ENCODE assay signal across 1 cellular context in the genomic region with DNA sequence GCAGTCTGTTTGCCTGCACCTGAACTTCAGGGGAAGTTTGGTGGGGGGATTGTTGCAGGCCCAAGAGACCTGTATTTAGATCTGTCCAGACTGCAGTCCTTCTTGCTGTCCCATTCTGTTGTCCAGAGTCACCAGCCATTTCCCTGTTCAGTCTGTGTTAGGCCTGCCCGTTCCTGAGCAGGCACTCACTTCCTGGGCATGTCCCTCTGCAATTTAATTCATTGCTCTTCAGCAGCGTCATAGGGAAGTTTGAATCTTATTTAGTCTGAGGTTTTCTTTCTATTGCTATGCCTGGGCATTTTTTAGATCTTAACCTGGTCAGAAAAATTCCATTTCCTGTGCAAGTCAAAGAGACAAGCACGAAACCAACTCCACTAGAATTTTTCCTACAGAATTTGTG.
TF ChIP-seq lines count a peak whose summit lies in the region.

No MANE protein-coding gene starts in this region.

TF ChIP-seq in WTC11, 78 proteins besides CTCF, POLR2A, EP300 and RAD21 (continued from another document):
- TF ChIP-seq MXD4 (CRISPR knock-in tag; IDR thresholded peaks at IDR 0.05; ENCODE audit: borderline replicate concordance): no peak
- no peak for TF ChIP-seq TP53 (CRISPR knock-in tag; IDR thresholded peaks at IDR 0.05)
